Comparison of ENCODE assay signal across 8 cellular contexts in the genomic region with DNA sequence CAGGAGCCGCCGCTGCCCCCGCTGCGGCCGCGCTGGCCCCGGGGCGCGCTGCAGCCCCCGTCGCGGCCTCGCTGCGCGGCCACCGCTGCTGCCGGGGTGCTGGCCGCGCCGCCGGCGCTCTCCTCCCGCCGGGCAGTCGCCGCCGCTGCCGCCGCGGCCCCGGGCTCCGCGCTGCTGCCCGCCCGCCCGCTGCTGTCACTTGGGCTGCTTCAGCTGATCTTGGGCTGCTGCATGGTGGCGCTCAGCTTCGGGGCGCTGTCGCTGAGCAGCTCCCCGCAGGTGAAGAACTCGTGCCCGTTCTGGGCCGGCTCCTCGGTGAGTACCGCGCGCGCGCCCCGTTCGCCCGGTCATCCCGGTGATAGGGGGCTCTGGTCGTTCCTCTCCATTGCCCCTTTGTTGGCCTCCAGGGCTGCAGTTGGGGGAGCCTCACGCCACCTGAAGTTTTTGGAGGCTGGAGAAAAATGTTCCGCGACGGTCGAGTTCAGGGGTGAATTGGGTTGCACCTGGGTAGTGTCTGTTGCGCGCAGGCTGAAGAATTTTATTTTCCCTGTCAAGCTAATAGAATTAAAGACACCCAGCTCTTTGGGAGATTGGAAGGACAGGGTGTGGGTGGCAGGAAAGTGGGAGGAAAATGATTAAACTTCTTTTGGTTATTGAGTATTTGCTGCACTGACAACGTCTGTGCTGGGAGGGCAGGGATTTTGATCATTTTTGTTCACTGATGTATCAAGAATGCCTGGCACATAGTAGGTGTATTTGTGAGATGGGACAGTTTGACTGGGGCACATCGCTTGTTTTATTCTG. TPM values are rescaled to one million over a fixed set of nuclear protein-coding genes. Genes with fewer than 3 reads are reported as not detected.
DNase-seq lines count a peak whose midpoint lies in the region; ATAC-seq and TF ChIP-seq lines count a peak whose summit lies in the region.

No MANE protein-coding gene starts in this region.

- intact Hi-C loops in activated CD4-positive, alpha-beta T cell treated with anti-CD3 and anti-CD28 coated beads for 36 hours (cut with DNase I, micrococcal nuclease) = no loop called here
- intact Hi-C loops in activated CD4-positive, alpha-beta T cell treated with anti-CD3 and anti-CD28 coated beads, Interleukin-2, amount 10 ng/mL, durations not matched to agents 24 days and 14 days (cut with micrococcal nuclease) = no loop called here
- intact Hi-C loops in left lung (cut with DNase I) = no loop called here
- intact Hi-C loops in testis (cut with DNase I; ENCODE audit: low total_unique reads) = no loop called here

- WGBS in testis, 2 donors = 4 to 18% methylated on average over 9 to 43 of the region's 64 CpGs

- H3K36me3 ChIP-seq in left lung (no peaks in the 10 kb centered on the region), testis (ENCODE audit: low read depth, missing control alignments) (no peaks in the 10 kb centered on the region)
- H3K36me3 ChIP-seq in effector memory CD4-positive, alpha-beta T cell (ENCODE audit: control insufficient read depth, insufficient read depth, low read length) = no peaks in the 10 kb centered on the region

- peaks cover 5 to 50% of the 10 kb centered on the region in 2 donors for H3K27me3 ChIP-seq in left lung
- no peaks in the 10 kb centered on the region for H3K27me3 ChIP-seq in testis
- peaks cover 5% of the 10 kb centered on the region for H3K27me3 ChIP-seq in effector memory CD4-positive, alpha-beta T cell (replicated peaks; ENCODE audit: control insufficient read depth, insufficient read depth, low read length, poor library complexity, severe bottlenecking)

- H3K27ac Mint-ChIP-seq in activated CD4-positive, alpha-beta T cell treated with anti-CD3 and anti-CD28 coated beads for 36 hours = no peak overlapping the region
- no peak overlapping the region for H3K27ac Mint-ChIP-seq in activated CD4-positive, alpha-beta T cell treated with anti-CD3 and anti-CD28 coated beads, Interleukin-2, amount 10 ng/mL, durations not matched to agents 24 days and 14 days
- H3K27ac Mint-ChIP-seq in brain = peak overlapping the region in 2 of 5 experiments; percentile 78

- no peaks in the 10 kb centered on the region for H3K36me3 Mint-ChIP-seq in activated CD4-positive, alpha-beta T cell treated with anti-CD3 and anti-CD28 coated beads for 36 hours (ENCODE audit: low read depth)
- no peaks in the 10 kb centered on the region for H3K36me3 Mint-ChIP-seq in activated CD4-positive, alpha-beta T cell treated with anti-CD3 and anti-CD28 coated beads, Interleukin-2, amount 10 ng/mL, durations not matched to agents 24 days and 14 days (ENCODE audit: low read depth)
- H3K36me3 Mint-ChIP-seq in brain = no peaks in the 10 kb centered on the region

- H3K4me3 ChIP-seq in left lung = peak overlapping the region; percentile 26 to 38
- peak overlapping the region; percentile 53 to 59 for H3K4me3 ChIP-seq in testis
- H3K4me3 ChIP-seq in effector memory CD4-positive, alpha-beta T cell (ENCODE audit: insufficient read depth, low read depth, low read length, poor library complexity, severe bottlenecking) = no peak overlapping the region

- CTCF ChIA-PET in activated CD4-positive, alpha-beta T cell treated with anti-CD3 and anti-CD28 coated beads for 36 hours (lab: Charles Lee) = no interaction called here

- peak; percentile 23 for ATAC-seq in activated CD4-positive, alpha-beta T cell treated with anti-CD3 and anti-CD28 coated beads for 36 hours
- ATAC-seq in left lung = peak; percentile 17
- ATAC-seq in HG03521 (IDR thresholded peaks at IDR 0.05; ENCODE audit: unreplicated experiment) = no peak

- H3K9me3 ChIP-seq in left lung (no peaks in the 10 kb centered on the region), testis (no peaks in the 10 kb centered on the region)
- no peaks in the 10 kb centered on the region for H3K9me3 ChIP-seq in effector memory CD4-positive, alpha-beta T cell (ENCODE audit: control insufficient read depth, low read length)

- H3K4me1 ChIP-seq in left lung (no peaks in the 10 kb centered on the region), testis (no peaks in the 10 kb centered on the region)
- H3K4me1 ChIP-seq in effector memory CD4-positive, alpha-beta T cell (ENCODE audit: control insufficient read depth, insufficient read depth, low read length, poor library complexity, severe bottlenecking) = no peaks in the 10 kb centered on the region

- POLR2A ChIA-PET in activated CD4-positive, alpha-beta T cell treated with anti-CD3 and anti-CD28 coated beads for 36 hours (lab: Charles Lee) = no interaction called here

- TF ChIP-seq POLR2A in testis (IDR thresholded peaks at IDR 0.05) = no peak

- TF ChIP-seq CTCF in brain (conservative IDR thresholded peaks at IDR 0.05) (no peak), left lung (IDR thresholded peaks at IDR 0.05) (no peak), testis (IDR thresholded peaks at IDR 0.05) (no peak)

- no peaks in the 10 kb centered on the region for H3K9me3 Mint-ChIP-seq in activated CD4-positive, alpha-beta T cell treated with anti-CD3 and anti-CD28 coated beads for 36 hours (ENCODE audit: low read depth)
- no peaks in the 10 kb centered on the region for H3K9me3 Mint-ChIP-seq in activated CD4-positive, alpha-beta T cell treated with anti-CD3 and anti-CD28 coated beads, Interleukin-2, amount 10 ng/mL, durations not matched to agents 24 days and 14 days
- peaks cover 0 to 2% (median 0%) of the 10 kb centered on the region in 5 experiments for H3K9me3 Mint-ChIP-seq in brain

- no peak overlapping the region for H3K27ac ChIP-seq in left lung
- no peak overlapping the region for H3K27ac ChIP-seq in testis
- no peak overlapping the region for H3K27ac ChIP-seq in effector memory CD4-positive, alpha-beta T cell (ENCODE audit: insufficient read depth, low read length, poor library complexity, severe bottlenecking)

- H3K27me3 Mint-ChIP-seq in activated CD4-positive, alpha-beta T cell treated with anti-CD3 and anti-CD28 coated beads for 36 hours = peaks cover 48% of the 10 kb centered on the region
- H3K27me3 Mint-ChIP-seq in activated CD4-positive, alpha-beta T cell treated with anti-CD3 and anti-CD28 coated beads, Interleukin-2, amount 10 ng/mL, durations not matched to agents 24 days and 14 days = peaks cover 63% of the 10 kb centered on the region
- peaks cover 72% of the 10 kb centered on the region for H3K27me3 Mint-ChIP-seq in brain

- H3K4me3 Mint-ChIP-seq in activated CD4-positive, alpha-beta T cell treated with anti-CD3 and anti-CD28 coated beads for 36 hours = peak overlapping the region; percentile 44
- H3K4me3 Mint-ChIP-seq in activated CD4-positive, alpha-beta T cell treated with anti-CD3 and anti-CD28 coated beads, Interleukin-2, amount 10 ng/mL, durations not matched to agents 24 days and 14 days = no peak overlapping the region
- peak overlapping the region; percentile 81 to 91 (median 84) for H3K4me3 Mint-ChIP-seq in brain

- peak; percentile 22 for DNase-seq in activated CD4-positive, alpha-beta T cell treated with anti-CD3 and anti-CD28 coated beads for 36 hours
- DNase-seq in activated CD4-positive, alpha-beta T cell treated with anti-CD3 and anti-CD28 coated beads, Interleukin-2, amount 10 ng/mL, durations not matched to agents 24 days and 14 days = no peak
- DNase-seq in left lung = peak; percentile 34 to 82
- DNase-seq in testis = peak; percentile 36
- no peak for DNase-seq in NCI-H1694 treated with DMSO at 0.1 percent for 48 hours (lab: John Stamatoyannopoulos, UW)
- DNase-seq in effector memory CD4-positive, alpha-beta T cell = no peak

- no peaks in the 10 kb centered on the region for H3K4me1 Mint-ChIP-seq in activated CD4-positive, alpha-beta T cell treated with anti-CD3 and anti-CD28 coated beads for 36 hours
- no peaks in the 10 kb centered on the region for H3K4me1 Mint-ChIP-seq in activated CD4-positive, alpha-beta T cell treated with anti-CD3 and anti-CD28 coated beads, Interleukin-2, amount 10 ng/mL, durations not matched to agents 24 days and 14 days
- peaks cover 27% of the 10 kb centered on the region for H3K4me1 Mint-ChIP-seq in brain

RNA-seq across cellular contexts. Expression of gene ENTREP1, which starts 0.6 kb away (rescaled TPM):
- total RNA-seq in activated CD4-positive, alpha-beta T cell treated with anti-CD3 and anti-CD28 coated beads for 36 hours = not detected
- total RNA-seq in activated CD4-positive, alpha-beta T cell treated with anti-CD3 and anti-CD28 coated beads, Interleukin-2, amount 10 ng/mL, durations not matched to agents 24 days and 14 days = not detected in 2 replicates
- polyA plus RNA-seq in brain (ENCODE audit: insufficient read depth, low read depth, low replicate concordance) (4.3 TPM), testis (ENCODE audit: insufficient read depth, low read depth, low replicate concordance) (5.2 TPM)
- total RNA-seq in left lung (10 to 100 TPM; 16.8 to 37.4 TPM), testis (1 to 10 TPM; 5.9 to 7.9 TPM)

Comparison
In these comparisons a context has a peak if more than half of its experiments do, and no peak if none do; other contexts are left out.
1. DNase-seq: peak in activated CD4-positive, alpha-beta T cell treated with anti-CD3 and anti-CD28 coated beads for 36 hours (single experiment), left lung (2 of 2) and testis (single experiment); none in activated CD4-positive, alpha-beta T cell treated with anti-CD3 and anti-CD28 coated beads, Interleukin-2, amount 10 ng/mL, durations not matched to agents 24 days and 14 days (single experiment), NCI-H1694 treated with DMSO at 0.1 percent for 48 hours (single experiment) and effector memory CD4-positive, alpha-beta T cell (0 of 3).